ENCODE assay signal across 24 cellular contexts in genomic region chr3:154345422-154346122, GRCh38. TPM values are rescaled to one million over a fixed set of nuclear protein-coding genes. Genes with fewer than 3 reads are reported as not detected.
DNase-seq lines count a peak whose midpoint lies in the region; ATAC-seq, FAIRE-seq and TF ChIP-seq lines count a peak whose summit lies in the region.
"Had no signal": no experiment of that assay in that cellular context is flagged by ENCODE, and none has a peak within 500 bp of the region (broad histone marks: within the 10 kb centered on the region; RNA-seq: fewer than 3 reads in every experiment).

No MANE protein-coding gene starts in this region.

- no TSS peak for BruUV-seq in HepG2 (replicated peaks; lab: Mats Ljungman, UMichigan)

- intact Hi-C loops in HepG2 (cut with micrococcal nuclease; ENCODE audit: unreplicated experiment): no loop called here
- intact Hi-C loops in activated naive CD4-positive, alpha-beta T cell treated with anti-CD3 and anti-CD28 coated beads for 36 hours (cut with micrococcal nuclease): no loop called here

- TF ChIP-seq EP300 in HepG2 (IDR thresholded peaks at IDR 0.05; ENCODE audit: low read depth in 2 of 2, low read length in 2 of 2): no peak
- TF ChIP-seq EP300 in HepG2 (CRISPR knock-in tag; IDR thresholded peaks at IDR 0.05; ENCODE audit: borderline replicate concordance): no peak
- no peak for TF ChIP-seq EP300 in neural cell (conservative IDR thresholded peaks at IDR 0.05; ENCODE audit: poor library complexity, severe bottlenecking)

- TF ChIP-seq RAD21 in liver (IDR thresholded peaks at IDR 0.05): no peak
- TF ChIP-seq RAD21 in HepG2 (CRISPR knock-in tag; IDR thresholded peaks at IDR 0.05): no peak
- TF ChIP-seq RAD21 in neural cell (conservative IDR thresholded peaks at IDR 0.05): no peak

- no peaks in the 10 kb centered on the region for H3K9me2 ChIP-seq in neural cell (ENCODE audit: insufficient read depth, low read length)

- H3K4me2 ChIP-seq in HepG2 (ENCODE audit: low read depth, low read length) (no peak overlapping the region), neural cell (ENCODE audit: low read length) (no peak overlapping the region)
- H3K4me2 ChIP-seq: A549; BLaER1 treated with 17β-estradiol and CSF1 and Interleukin-3, amounts not matched to agents 10 nM and 100 nM had no signal

- no peak overlapping the region for H3K4me3 Mint-ChIP-seq in activated naive CD4-positive, alpha-beta T cell treated with anti-CD3 and anti-CD28 coated beads for 36 hours
- H3K4me3 Mint-ChIP-seq: B cell; CD4-positive, alpha-beta T cell; CD8-positive, alpha-beta T cell had no signal

- H3K36me3 Mint-ChIP-seq in activated naive CD4-positive, alpha-beta T cell treated with anti-CD3 and anti-CD28 coated beads for 36 hours (ENCODE audit: low read depth): no peaks in the 10 kb centered on the region
- H3K36me3 Mint-ChIP-seq: CD8-positive, alpha-beta T cell had no signal

- no peaks in the 10 kb centered on the region for H3K36me3 ChIP-seq in liver (ENCODE audit: control insufficient read depth in 4 of 4, insufficient read depth in 3 of 4, low read depth in 1 of 4, low read length in 3 of 4)
- no peaks in the 10 kb centered on the region for H3K36me3 ChIP-seq in HepG2 (replicated peaks in 1 of 2; ENCODE audit: control insufficient read depth in 1 of 2, insufficient read depth in 2 of 2, low read length in 2 of 2)
- no peaks in the 10 kb centered on the region for H3K36me3 ChIP-seq in neural cell (ENCODE audit: insufficient read depth, low read length)
- H3K36me3 ChIP-seq: BLaER1 treated with 17β-estradiol and CSF1 and Interleukin-3, amounts not matched to agents 10 nM and 100 nM had no signal

- 31% methylated on average over 2 of the region's 2 CpGs for WGBS in liver
- 0% methylated on average over 2 of the region's 2 CpGs for WGBS in HepG2 (ENCODE audit: low lambda C conversion rate)

- H3K9ac ChIP-seq in liver (ENCODE audit: low read depth in 1 of 2, low read length in 2 of 2) (no peak overlapping the region), HepG2 (ENCODE audit: insufficient read depth, low read depth, low read length) (no peak overlapping the region), neural cell (ENCODE audit: low read length) (no peak overlapping the region)
- H3K9ac ChIP-seq: BLaER1 treated with 17β-estradiol and CSF1 and Interleukin-3, amounts not matched to agents 10 nM and 100 nM had no signal

- H3F3A ChIP-seq in neural cell (ENCODE audit: insufficient read depth, low read length, poor library complexity, severe bottlenecking): no peaks in the 10 kb centered on the region

- POLR2A ChIA-PET in HepG2 (lab: Yijun Ruan, JAX): no interaction called here

- H3K79me2 ChIP-seq in HepG2 (ENCODE audit: insufficient read depth, low read length) (no peaks in the 10 kb centered on the region), neural cell (replicated peaks; ENCODE audit: insufficient read depth, low read length) (no peaks in the 10 kb centered on the region)

- H3K27me3 Mint-ChIP-seq in activated naive CD4-positive, alpha-beta T cell treated with anti-CD3 and anti-CD28 coated beads for 36 hours (ENCODE audit: low read depth): peaks cover 15% of the 10 kb centered on the region

- H3K27ac ChIP-seq in liver (ENCODE audit: low read depth in 1 of 2, low read length in 2 of 2) (no peak overlapping the region), HepG2 (ENCODE audit: extremely low read length, insufficient read depth, low read length) (no peak overlapping the region), VCaP (peak overlapping the region; percentile 52), neural cell (ENCODE audit: low read length) (peak overlapping the region; percentile 11)
- H3K27ac ChIP-seq: 22Rv1; A549; BLaER1 treated with 17β-estradiol and CSF1 and Interleukin-3, amounts not matched to agents 10 nM and 100 nM; C4-2B had no signal

- FAIRE-seq in HepG2 (lab: Jason Lieb, UNC): no peak
- FAIRE-seq: A549, D721Med, GM12878, GM12892, GM18507 had no signal

- CTCF ChIA-PET in HepG2 (lab: Yijun Ruan, JAX; ENCODE audit: low intra/inter-chr PET ratio, low total read pairs): no interaction called here
- CTCF ChIA-PET in activated naive CD4-positive, alpha-beta T cell treated with anti-CD3 and anti-CD28 coated beads for 36 hours (lab: Charles Lee): interaction anchor here (0.6 kb wide), 1 partner anchor 355 kb away, joined by 3 read pairs; no protein-coding TSS in a partner anchor

- H2AFZ ChIP-seq in HepG2 (ENCODE audit: low read length) (no peak overlapping the region), neural cell (ENCODE audit: low read depth, low read length) (no peak overlapping the region)

- in situ Hi-C loops in HepG2 (cut with HindIII; ENCODE audit: extremely low pct_ligation_motif_present, low pct_unique_long_range_greater_than_20kb): loop anchor here (10.0 kb wide), 1 partner anchor 979 kb away; no protein-coding TSS in a partner anchor

- H3K4me1 ChIP-seq in liver (ENCODE audit: control insufficient read depth in 4 of 4, insufficient read depth in 4 of 4, low read length in 3 of 4) (peaks cover 0 to 12% (median 7%) of the 10 kb centered on the region in 4 donors), HepG2 (ENCODE audit: insufficient read depth, low read length) (no peaks in the 10 kb centered on the region)
- H3K4me1 ChIP-seq: A549, Caco-2 had no signal

- no peak for TF ChIP-seq POLR2A in HepG2 (IDR thresholded peaks at IDR 0.05; ENCODE audit: insufficient read depth in 1 of 2, low read depth in 2 of 2, low read length in 2 of 2)

- DNase-seq in HepG2 (ENCODE audit: low spot score) (no peak), left lobe of liver (ENCODE audit: low spot score) (no peak), GM10266 (ENCODE audit: extremely low spot score) (no peak)
- DNase-seq in activated naive CD4-positive, alpha-beta T cell treated with anti-CD3 and anti-CD28 coated beads for 36 hours: no peak
- DNase-seq: AML-193; Caco-2; Calu3; CD4-positive, alpha-beta T cell; CD8-positive, alpha-beta T cell; DMS79 treated with DMSO at 0.1 percent for 48 hours; GF-D8 had no signal

- TF ChIP-seq CTCF in liver (IDR thresholded peaks at IDR 0.05; ENCODE audit: low read depth, low read length, missing input control): no peak
- TF ChIP-seq CTCF in HepG2 (CRISPR knock-in tag; IDR thresholded peaks at IDR 0.05): no peak
- TF ChIP-seq CTCF in VCaP (conservative IDR thresholded peaks at IDR 0.05): no peak
- no peak for TF ChIP-seq CTCF in neural cell (IDR thresholded peaks at IDR 0.05; ENCODE audit: poor library complexity, severe bottlenecking)
- TF ChIP-seq CTCF in GM10266 (IDR thresholded peaks at IDR 0.05; ENCODE audit: control insufficient read depth, insufficient read depth, low read depth, missing control alignments): no peak

- H3K9me3 Mint-ChIP-seq in activated naive CD4-positive, alpha-beta T cell treated with anti-CD3 and anti-CD28 coated beads for 36 hours: no peaks in the 10 kb centered on the region
- H3K9me3 Mint-ChIP-seq: CD4-positive, alpha-beta T cell; CD8-positive, alpha-beta T cell had no signal

- H3K27me3 ChIP-seq in liver (ENCODE audit: control insufficient read depth in 4 of 4, insufficient read depth in 4 of 4, low read length in 3 of 4) (no peaks in the 10 kb centered on the region), HepG2 (ENCODE audit: control insufficient read depth in 1 of 2, insufficient read depth in 2 of 2, low read length in 2 of 2) (no peaks in the 10 kb centered on the region; a peak in 1 of 5 replicates), neural cell (ENCODE audit: insufficient read depth, low read depth, low read length) (no peaks in the 10 kb centered on the region)
- H3K27me3 ChIP-seq: BLaER1 treated with 17β-estradiol and CSF1 and Interleukin-3, amounts not matched to agents 10 nM and 100 nM had no signal

- H3K4me3 ChIP-seq in liver (ENCODE audit: low read depth in 1 of 3, low read length in 3 of 3) (no peak overlapping the region), HepG2 (replicated peaks in 1 of 3; ENCODE audit: insufficient read depth in 1 of 3, low read depth in 2 of 3, low read length in 3 of 3) (no peak overlapping the region), neural cell (ENCODE audit: low read length) (no peak overlapping the region)
- H3K4me3 ChIP-seq: A549; BLaER1 treated with 17β-estradiol and CSF1 and Interleukin-3, amounts not matched to agents 10 nM and 100 nM; GM12878 had no signal

- H3K27ac Mint-ChIP-seq in activated naive CD4-positive, alpha-beta T cell treated with anti-CD3 and anti-CD28 coated beads for 36 hours: no peak overlapping the region
- H3K27ac Mint-ChIP-seq: B cell; CD4-positive, alpha-beta T cell; CD8-positive, alpha-beta T cell had no signal

- H3K4me1 Mint-ChIP-seq in activated naive CD4-positive, alpha-beta T cell treated with anti-CD3 and anti-CD28 coated beads for 36 hours (ENCODE audit: low read depth): no peaks in the 10 kb centered on the region
- H3K4me1 Mint-ChIP-seq: B cell had no signal

- ATAC-seq in HepG2: no peak
- ATAC-seq in left lobe of liver: peak; percentile 95
- no peak for ATAC-seq in GM21360 (IDR thresholded peaks at IDR 0.05; ENCODE audit: unreplicated experiment)
- ATAC-seq: A549; CD8-positive, alpha-beta T cell; GM12878 had no signal

- no peaks in the 10 kb centered on the region for H4K20me1 ChIP-seq in HepG2 (ENCODE audit: insufficient read depth, low read length)
- H4K20me1 ChIP-seq in neural cell (ENCODE audit: insufficient read depth): no peaks in the 10 kb centered on the region
- H4K20me1 ChIP-seq: BLaER1 treated with 17β-estradiol and CSF1 and Interleukin-3, amounts not matched to agents 10 nM and 100 nM had no signal

- H3K9me3 ChIP-seq in liver (ENCODE audit: control insufficient read depth in 4 of 4, low read length in 3 of 4): no peaks in the 10 kb centered on the region
- H3K9me3 ChIP-seq in HepG2 (ENCODE audit: low read length): no peaks in the 10 kb centered on the region
- no peaks in the 10 kb centered on the region for H3K9me3 ChIP-seq in neural cell (ENCODE audit: low read length)
- H3K9me3 ChIP-seq: A549; BLaER1 treated with 17β-estradiol and CSF1 and Interleukin-3, amounts not matched to agents 10 nM and 100 nM; Caco-2 had no signal

RNA-seq across cellular contexts. Expression of gene DHX36, which starts 21.3 kb away (rescaled TPM):
- total RNA-seq in liver: 10 to 100 TPM; 26.7 to 33.6 TPM
- 10 to 100 TPM; 10.6 to 19.5 TPM for polyA plus RNA-seq in liver
- total RNA-seq in HepG2 (2016; rRNA removed; fragmentation: Illumina TruSeq; extraction: Trizol): 30.3 and 66.3 TPM in 2 replicates
- 10.5 and 15.1 TPM in 2 replicates for total RNA-seq in HepG2 (2016; cell fraction: cytosol; rRNA removed; fragmentation: Illumina TruSeq; extraction: Trizol; ENCODE audit: low read depth)
- total RNA-seq in HepG2 (2016; cell fraction: insoluble cytoplasmic fraction; rRNA removed; fragmentation: Illumina TruSeq; extraction: Trizol): 29.5 and 75.0 TPM in 2 replicates
- 11.3 and 16.5 TPM in 2 replicates for total RNA-seq in HepG2 (2016; cell fraction: membrane; rRNA removed; fragmentation: Illumina TruSeq; extraction: Trizol)
- total RNA-seq in HepG2 (2016; cell fraction: nucleus; rRNA removed; fragmentation: Illumina TruSeq; extraction: Trizol): 61.6 and 71.3 TPM in 2 replicates
- polyA plus RNA-seq in HepG2 (2011; rRNA removed): 30.4 and 44.2 TPM in 2 replicates
- 10.7 and 21.7 TPM in 2 replicates for polyA plus RNA-seq in HepG2 (2011; cell fraction: cytosol; rRNA removed)
- 23.1 and 25.2 TPM in 2 replicates for polyA plus RNA-seq in HepG2 (2011; cell fraction: nucleus; rRNA removed)
- polyA plus RNA-seq in HepG2 (2012): 28.0 and 38.7 TPM in 2 replicates
- polyA plus RNA-seq in HepG2 (2016; cell fraction: cytosol; fragmentation: Illumina TruSeq; extraction: Trizol; ENCODE audit: low read depth): 1.7 and 2.1 TPM in 2 replicates
- 41.9 and 47.5 TPM in 2 replicates for polyA plus RNA-seq in HepG2 (2016; cell fraction: insoluble cytoplasmic fraction; fragmentation: Illumina TruSeq; extraction: Trizol; ENCODE audit: low read depth)
- polyA plus RNA-seq in HepG2 (2016; cell fraction: membrane; fragmentation: Illumina TruSeq; extraction: Trizol; ENCODE audit: low read depth): 2.2 and 4.3 TPM in 2 replicates
- polyA plus RNA-seq in HepG2 (2016; cell fraction: nucleus; fragmentation: Illumina TruSeq; extraction: Trizol; ENCODE audit: insufficient read depth, low read depth): 73.4 and 76.9 TPM in 2 replicates
- polyA minus RNA-seq in HepG2 (2011; rRNA and poly(A)+ RNA removed; ENCODE audit: low replicate concordance): 5.2 and 20.7 TPM in 2 replicates
- polyA minus RNA-seq in HepG2 (2011; cell fraction: cytosol; rRNA and poly(A)+ RNA removed): 24.6 and 27.2 TPM in 2 replicates
- polyA minus RNA-seq in HepG2 (2011; cell fraction: nucleus; rRNA and poly(A)+ RNA removed): 100 and 108 TPM in 2 replicates
- total RNA-seq in left lobe of liver: 17.6 TPM
- 178 and 189 TPM in 2 replicates for polyA plus RNA-seq in neural cell
- 263 and 285 TPM in 2 replicates for polyA minus RNA-seq in neural cell
- total RNA-seq in activated naive CD4-positive, alpha-beta T cell treated with anti-CD3 and anti-CD28 coated beads for 36 hours: 10 to 100 TPM; 58.2 to 62.6 TPM

Comparison
In these comparisons a context has a peak if more than half of its experiments do, and no peak if none do; other contexts are left out.
1. H3K27ac ChIP-seq: peak in VCaP (single experiment) and neural cell (single experiment); none in liver (0 of 2) and HepG2 (single experiment).